In genomic region chr5:108115673-108116072, GRCh38 we compare ENCODE assay signal across 19 cellular contexts.
"Had no signal": no experiment of that assay in that cellular context is flagged by ENCODE, and none has a peak within 500 bp of the region (broad histone marks: within the 10 kb centered on the region; RNA-seq: fewer than 3 reads in every experiment).

No MANE protein-coding gene starts in this region.

- DNase-seq: dermis blood vessel endothelial cell; dorsolateral prefrontal cortex; effector CD4-positive, alpha-beta T cell; effector memory CD4-positive, alpha-beta T cell; foreskin melanocyte; gastrocnemius medialis; glutamatergic neuron; head of caudate nucleus; heart right ventricle; hippocampal formation; left cardiac atrium; left lung; left ventricle myocardium superior; lower lobe of right lung; mesenchymal stem cell; midbrain; naive thymus-derived CD4-positive, alpha-beta T cell had no signal

- H3K4me3 ChIP-seq: coronary artery, dorsolateral prefrontal cortex, esophagus muscularis mucosa, gastrocnemius medialis, heart right ventricle, left lung, lower lobe of right lung had no signal

- H3K27me3 ChIP-seq: dorsolateral prefrontal cortex, esophagus muscularis mucosa, gastrocnemius medialis, heart right ventricle, left lung had no signal

- H3K36me3 ChIP-seq: esophagus muscularis mucosa, gastrocnemius medialis, heart right ventricle, left lung, lower lobe of right lung had no signal

- H3K4me1 ChIP-seq: esophagus muscularis mucosa, heart right ventricle, left lung, lower lobe of right lung had no signal

- H3K27ac ChIP-seq: coronary artery, dorsolateral prefrontal cortex, esophagus muscularis mucosa, gastrocnemius medialis, heart right ventricle, left lung, lower lobe of right lung had no signal
